10 cellular contexts compared by ENCODE assay signal in the genomic region with DNA sequence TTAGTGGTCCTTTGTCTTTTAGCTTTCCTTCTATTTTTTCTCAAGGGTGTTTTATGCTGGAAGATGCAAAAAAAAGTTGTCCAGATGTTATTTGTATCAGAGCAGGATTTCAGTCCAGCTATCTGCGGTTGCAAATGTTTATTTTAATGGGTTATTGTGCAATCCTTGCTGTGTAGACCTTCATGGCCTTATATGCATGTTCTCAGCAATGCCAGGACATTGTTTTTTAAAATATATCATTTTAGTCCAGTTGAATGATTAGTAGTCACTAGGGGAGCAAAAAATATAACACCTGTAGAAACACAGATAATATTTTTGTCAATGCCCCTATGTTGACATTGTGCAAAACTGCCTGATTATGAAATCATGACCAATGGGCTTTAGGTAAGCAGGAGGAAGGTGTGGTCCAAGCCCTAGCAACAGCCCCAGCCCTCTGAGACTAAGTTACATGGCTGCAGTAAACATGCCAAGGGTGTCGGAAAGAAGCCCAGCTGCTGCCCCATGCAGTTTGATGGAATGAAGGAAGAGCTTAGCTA.
DNase-seq lines count a peak whose midpoint lies in the region; ATAC-seq and TF ChIP-seq lines count a peak whose summit lies in the region.
"Had no signal": no experiment of that assay in that cellular context is flagged by ENCODE, and none has a peak within 500 bp of the region (broad histone marks: within the 10 kb centered on the region; RNA-seq: fewer than 3 reads in every experiment).

No MANE protein-coding gene starts in this region.

- no peaks in the 10 kb centered on the region for H3K27me3 ChIP-seq in esophagus squamous epithelium

- H3K9me3 ChIP-seq in esophagus squamous epithelium: no peaks in the 10 kb centered on the region
- H3K9me3 ChIP-seq: Caco-2 had no signal

- intact Hi-C loops in esophagus squamous epithelium (cut with DNase I): no loop called here

- TF ChIP-seq CTCF in NB4 (IDR thresholded peaks at IDR 0.05; ENCODE audit: low read depth, low read length) (no peak), esophagus squamous epithelium (IDR thresholded peaks at IDR 0.05) (no peak)

- peak; percentile 70 for DNase-seq in AG08396 (ENCODE audit: low spot score)
- peak; percentile 70 for DNase-seq in NB4 (ENCODE audit: low read depth)
- DNase-seq in esophagus squamous epithelium (lab: John Stamatoyannopoulos, UW): no peak
- DNase-seq in non-pigmented ciliary epithelial cell (ENCODE audit: low read depth): peak; percentile 86
- no peak for DNase-seq in COLO829 (ENCODE audit: low spot score)
- DNase-seq: NCI-H510A had no signal

- H3K27ac ChIP-seq in esophagus squamous epithelium: peak overlapping the region in 3 of 4 donors; percentile 21 to 65 (median 47)

- TF ChIP-seq POLR2A in NB4 (IDR thresholded peaks at IDR 0.05; ENCODE audit: extremely low read depth, insufficient read length) (no peak), esophagus squamous epithelium (IDR thresholded peaks at IDR 0.05) (no peak)

- peaks cover 0 to 17% (median 0%) of the 10 kb centered on the region in 3 donors for H3K4me1 ChIP-seq in esophagus squamous epithelium
- H3K4me1 ChIP-seq: Caco-2 had no signal

- H3K4me3 ChIP-seq in NB4 (ENCODE audit: low read depth, low read length): no peak overlapping the region
- H3K4me3 ChIP-seq in esophagus squamous epithelium: no peak overlapping the region

- ATAC-seq in HG03135 (IDR thresholded peaks at IDR 0.05; ENCODE audit: unreplicated experiment): no peak
- ATAC-seq in HG03460 (IDR thresholded peaks at IDR 0.05; ENCODE audit: unreplicated experiment): no peak
- no peak for ATAC-seq in HG02571 (IDR thresholded peaks at IDR 0.05; ENCODE audit: unreplicated experiment)

- 30 to 50% methylated on average over 2 of the region's 2 CpGs for WGBS in esophagus squamous epithelium, 2 donors

- no peaks in the 10 kb centered on the region for H3K36me3 ChIP-seq in esophagus squamous epithelium

Comparison
In these comparisons a context has a peak if more than half of its experiments do, and no peak if none do; other contexts are left out.
1. DNase-seq: peak in AG08396 (single experiment), NB4 (single experiment) and non-pigmented ciliary epithelial cell (single experiment); none in esophagus squamous epithelium (single experiment) and COLO829 (single experiment).